ENCODE assay signal across 24 cellular contexts in genomic region chr9:90830051-90830450, GRCh38. TPM values are rescaled to one million over a fixed set of nuclear protein-coding genes. Genes with fewer than 3 reads are reported as not detected.
DNase-seq lines count a peak whose midpoint lies in the region; ATAC-seq and TF ChIP-seq lines count a peak whose summit lies in the region.
"Had no signal": no experiment of that assay in that cellular context is flagged by ENCODE, and none has a peak within 500 bp of the region (broad histone marks: within the 10 kb centered on the region; RNA-seq: fewer than 3 reads in every experiment).

No MANE protein-coding gene starts in this region.

- ATAC-seq in WTC11 = no peak
- no peak for ATAC-seq in stimulated activated memory B cell treated with anti-CD40 and anti-IgM and Interleukin-4, amounts not matched to agents 10 μg/mL and 1 μg/mL and 100 μg/mL, for 72 hours
- ATAC-seq: activated naive CD8-positive, alpha-beta T cell treated with anti-CD3 and anti-CD28 coated beads, Interleukin-2, amount 50 U/mL, for 24 hours; CD8-positive, alpha-beta T cell; lower lobe of right lung; psoas muscle had no signal

- POLR2A ChIA-PET in WTC11 (lab: Charles Lee) = no interaction called here

- no peak for DNase-seq in GM13977 (ENCODE audit: low spot score)
- DNase-seq in WTC11 (ENCODE audit: low spot score) = no peak
- DNase-seq in D341Med (ENCODE audit: low spot score) = no peak
- no peak for DNase-seq in AG08395 (ENCODE audit: low spot score)
- no peak for DNase-seq in NCI-H2081 (lab: John Stamatoyannopoulos, UW)
- DNase-seq: activated CD4-positive, alpha-beta memory T cell treated with anti-CD3 and anti-CD28 coated beads for 36 hours; activated CD4-positive, CD25-positive, alpha-beta regulatory T cell; activated gamma-delta T cell; activated naive CD8-positive, alpha-beta T cell treated with anti-CD3 and anti-CD28 coated beads, Interleukin-2, amount 50 U/mL, for 24 hours; activated T-cell treated with anti-CD3 and anti-CD28 coated beads for 4 hours; CD8-positive, alpha-beta T cell; DMS53; effector memory CD4-positive, alpha-beta T cell; HFFc6; kidney; lower lobe of right lung; NCI-H1105; NCI-H2081 treated with DMSO at 0.1 percent for 48 hours; NCI-H524; psoas muscle had no signal

- H3K27me3 Mint-ChIP-seq in WTC11 (ENCODE audit: low read depth) = no peaks in the 10 kb centered on the region; the same call in 1 of the 2 replicates
- no peaks in the 10 kb centered on the region for H3K27me3 Mint-ChIP-seq in stimulated activated memory B cell treated with anti-CD40 and anti-IgM and Interleukin-4, amounts not matched to agents 10 μg/mL and 1 μg/mL and 100 μg/mL, for 72 hours

- TF ChIP-seq CTCF in GM13977 (IDR thresholded peaks at IDR 0.05; ENCODE audit: extremely low read depth, insufficient read depth, missing control alignments) (peak; percentile 14), WTC11 (IDR thresholded peaks at IDR 0.05) (0 out of 2 replicates have a peak, but pooled peaks have one; percentile 15)

- in situ Hi-C loops in GM13977 (cut with MboI; ENCODE audit: low pct_unique_long_range_greater_than_20kb, low sequenced_read_pairs, unreplicated experiment) = no loop called here

- peak overlapping the region; percentile 8; the same call in 1 of the 2 replicates for H3K4me3 ChIP-seq in GM08714 (ENCODE audit: low read length)
- H3K4me3 ChIP-seq: esophagus muscularis mucosa, lower lobe of right lung, neural progenitor cell, psoas muscle had no signal

- peaks cover 2% of the 10 kb centered on the region; the same call in 1 of the 2 replicates for H3K36me3 Mint-ChIP-seq in WTC11
- peaks cover 41% of the 10 kb centered on the region for H3K36me3 Mint-ChIP-seq in stimulated activated memory B cell treated with anti-CD40 and anti-IgM and Interleukin-4, amounts not matched to agents 10 μg/mL and 1 μg/mL and 100 μg/mL, for 72 hours
- H3K36me3 Mint-ChIP-seq: activated CD4-positive, alpha-beta memory T cell treated with anti-CD3 and anti-CD28 coated beads for 36 hours; CD8-positive, alpha-beta T cell; neural progenitor cell had no signal

- CTCF ChIA-PET in WTC11 (lab: Charles Lee) = no interaction called here

- peaks cover 12% of the 10 kb centered on the region for H3K4me1 Mint-ChIP-seq in WTC11
- H3K4me1 Mint-ChIP-seq in stimulated activated memory B cell treated with anti-CD40 and anti-IgM and Interleukin-4, amounts not matched to agents 10 μg/mL and 1 μg/mL and 100 μg/mL, for 72 hours = peaks cover 98% of the 10 kb centered on the region

- H3K27ac Mint-ChIP-seq in WTC11 = no peak overlapping the region
- H3K27ac Mint-ChIP-seq in stimulated activated memory B cell treated with anti-CD40 and anti-IgM and Interleukin-4, amounts not matched to agents 10 μg/mL and 1 μg/mL and 100 μg/mL, for 72 hours = peak overlapping the region; percentile 93
- H3K27ac Mint-ChIP-seq: activated CD4-positive, alpha-beta memory T cell treated with anti-CD3 and anti-CD28 coated beads for 36 hours; activated naive CD8-positive, alpha-beta T cell treated with anti-CD3 and anti-CD28 coated beads, Interleukin-2, amount 50 U/mL, for 24 hours; CD8-positive, alpha-beta T cell; HFFc6; neural progenitor cell had no signal

- H3K4me3 Mint-ChIP-seq in WTC11 = no peak overlapping the region
- H3K4me3 Mint-ChIP-seq in stimulated activated memory B cell treated with anti-CD40 and anti-IgM and Interleukin-4, amounts not matched to agents 10 μg/mL and 1 μg/mL and 100 μg/mL, for 72 hours = peak overlapping the region; percentile 51
- H3K4me3 Mint-ChIP-seq: activated CD4-positive, alpha-beta memory T cell treated with anti-CD3 and anti-CD28 coated beads for 36 hours; activated naive CD8-positive, alpha-beta T cell treated with anti-CD3 and anti-CD28 coated beads, Interleukin-2, amount 50 U/mL, for 24 hours; CD8-positive, alpha-beta T cell; HFFc6; neural progenitor cell had no signal

- H3K9me3 Mint-ChIP-seq in WTC11 = peaks cover 19% of the 10 kb centered on the region
- H3K9me3 Mint-ChIP-seq in stimulated activated memory B cell treated with anti-CD40 and anti-IgM and Interleukin-4, amounts not matched to agents 10 μg/mL and 1 μg/mL and 100 μg/mL, for 72 hours = no peaks in the 10 kb centered on the region
- H3K9me3 Mint-ChIP-seq: activated CD4-positive, alpha-beta memory T cell treated with anti-CD3 and anti-CD28 coated beads for 36 hours; activated naive CD8-positive, alpha-beta T cell treated with anti-CD3 and anti-CD28 coated beads, Interleukin-2, amount 50 U/mL, for 24 hours; CD8-positive, alpha-beta T cell; HFFc6; neural progenitor cell had no signal

TF ChIP-seq in WTC11, 78 proteins besides CTCF, POLR2A, EP300 and RAD21:
- no peak; the same call in 1 of the 2 replicates for TF ChIP-seq SMAD4 (CRISPR knock-in tag; IDR thresholded peaks at IDR 0.05)
- no peak for TF ChIP-seq FOXP1 (CRISPR knock-in tag; IDR thresholded peaks at IDR 0.05; ENCODE audit: borderline replicate concordance)
- TF ChIP-seq ZBTB43 (CRISPR knock-in tag; IDR thresholded peaks at IDR 0.05) = no peak
- no peak for TF ChIP-seq GRHL2 (CRISPR knock-in tag; IDR thresholded peaks at IDR 0.05; ENCODE audit: insufficient replicate concordance, severe bottlenecking)
- no peak for TF ChIP-seq MAX (CRISPR knock-in tag; IDR thresholded peaks at IDR 0.05)
- TF ChIP-seq ZNF138 (CRISPR knock-in tag; conservative IDR thresholded peaks at IDR 0.05) = no peak
- no peak for TF ChIP-seq GTF2I (CRISPR knock-in tag; conservative IDR thresholded peaks at IDR 0.05)
- no peak for TF ChIP-seq EMX1 (CRISPR knock-in tag; IDR thresholded peaks at IDR 0.05)
- TF ChIP-seq ATF2 (CRISPR knock-in tag; IDR thresholded peaks at IDR 0.05; ENCODE audit: borderline replicate concordance, low read depth) = no peak
TF ChIP-seq in WTC11: peak in this region for 0.

RNA-seq across cellular contexts. Expression of gene SYK, which starts 28.4 kb away (rescaled TPM):
- 5.8 to 7.4 TPM (median 6.2 TPM) in 3 replicates for total RNA-seq in WTC11 (2021)
- total RNA-seq: activated CD4-positive, alpha-beta memory T cell treated with anti-CD3 and anti-CD28 coated beads for 36 hours; HFFc6 had no signal
